12 cellular contexts compared by ENCODE assay signal in genomic region chr6:129146836-129147366, GRCh38.
"Had no signal": no experiment of that assay in that cellular context is flagged by ENCODE, and none has a peak within 500 bp of the region (broad histone marks: within the 10 kb centered on the region; RNA-seq: fewer than 3 reads in every experiment).

No MANE protein-coding gene starts in this region.

- DNase-seq: activated CD4-positive, alpha-beta T cell treated with anti-CD3 and anti-CD28 coated beads for 1 hour; activated CD4-positive, alpha-beta T cell treated with anti-CD3 and anti-CD28 coated beads, Interleukin-2, amount 50 U/mL, for 48 hours; activated naive CD4-positive, alpha-beta T cell treated with anti-CD3 and anti-CD28 coated beads for 36 hours; adrenal gland; caudate nucleus; kidney; mesendoderm; pancreas; sigmoid colon; stimulated activated CD4-positive, alpha-beta T cell treated with anti-CD3 and anti-CD28 coated beads, Interleukin-1b, Interleukin-23, amount 100 ng/mL, for 48 hours; T-cell had no signal

- H3K4me1 ChIP-seq: adrenal gland, pancreas, sigmoid colon had no signal

- H3K4me3 ChIP-seq: adrenal gland, pancreas, sigmoid colon had no signal

- ATAC-seq: natural killer cell treated with Interleukin-12 subunit alpha and Interleukin-12 subunit beta and Interleukin-15 and Interleukin-18, amount 100 ng/mL, for 72 hours; pancreas; T-cell had no signal

- H3K9me3 ChIP-seq: adrenal gland, pancreas, sigmoid colon had no signal

- H3K27ac ChIP-seq: adrenal gland, pancreas, sigmoid colon had no signal

- H3K27me3 ChIP-seq: adrenal gland, pancreas, sigmoid colon had no signal

- H3K36me3 ChIP-seq: adrenal gland, pancreas, sigmoid colon had no signal
